Comparison of ENCODE assay signal across 8 cellular contexts in genomic region chr5:373710-374602, GRCh38. TPM values are rescaled to one million over a fixed set of nuclear protein-coding genes. Genes with fewer than 3 reads are reported as not detected.
DNase-seq lines count a peak whose midpoint lies in the region; ATAC-seq and TF ChIP-seq lines count a peak whose summit lies in the region.

No MANE protein-coding gene starts in this region.

- ATAC-seq in HG03139 (IDR thresholded peaks at IDR 0.05; ENCODE audit: unreplicated experiment): peak; percentile 32
- ATAC-seq in RWPE2 (ENCODE audit: low read depth): peak; percentile 18; the same call in 2 of the 3 replicates
- ATAC-seq in HG03045 (IDR thresholded peaks at IDR 0.05; ENCODE audit: unreplicated experiment): no peak

- H3K4me3 ChIP-seq in GM12875 (ENCODE audit: low read depth, low read length): peak overlapping the region; percentile 53
- H3K4me3 ChIP-seq in RWPE2 (ENCODE audit: severe bottlenecking): peak overlapping the region; percentile 30
- H3K4me3 ChIP-seq in hepatocyte: peak overlapping the region; percentile 18

- H3K4me2 ChIP-seq in hepatocyte: peak overlapping the region; percentile 94

- WGBS in hepatocyte (ENCODE audit: low lambda C conversion rate, missing lambda C conversion rate): 22% methylated on average over 22 of the region's 86 CpGs

- H3K9me3 ChIP-seq in RWPE2 (ENCODE audit: severe bottlenecking): no peaks in the 10 kb centered on the region
- H3K9me3 ChIP-seq in hepatocyte (ENCODE audit: low read depth): no peaks in the 10 kb centered on the region

- H3K4me3 Mint-ChIP-seq in activated naive CD8-positive, alpha-beta T cell: peak overlapping the region; percentile 85

- TF ChIP-seq CTCF in GM12875 (IDR thresholded peaks at IDR 0.05; ENCODE audit: borderline replicate concordance, insufficient read depth, low read depth, low read length): no peak
- no peak for TF ChIP-seq CTCF in RWPE2 (IDR thresholded peaks at IDR 0.05; ENCODE audit: poor library complexity, severe bottlenecking)
- no peak for TF ChIP-seq CTCF in hepatocyte (IDR thresholded peaks at IDR 0.05; ENCODE audit: poor library complexity)

- H4K20me1 ChIP-seq in hepatocyte (ENCODE audit: insufficient read depth, poor library complexity, severe bottlenecking): no peaks in the 10 kb centered on the region

- H3K27me3 ChIP-seq in RWPE2 (ENCODE audit: insufficient read depth, poor library complexity, severe bottlenecking): peaks cover 5% of the 10 kb centered on the region
- no peaks in the 10 kb centered on the region for H3K27me3 ChIP-seq in hepatocyte

- peak overlapping the region; percentile 51 for H2AFZ ChIP-seq in hepatocyte

- H3K9me2 ChIP-seq in hepatocyte (replicated peaks; ENCODE audit: insufficient read depth): no peaks in the 10 kb centered on the region

- H3K4me1 ChIP-seq in RWPE2 (ENCODE audit: insufficient read depth, poor library complexity, severe bottlenecking) (peaks cover 2% of the 10 kb centered on the region), hepatocyte (ENCODE audit: insufficient read depth) (peaks cover 27% of the 10 kb centered on the region)

- no peaks in the 10 kb centered on the region for H3K36me3 ChIP-seq in RWPE2 (ENCODE audit: low read depth)
- no peaks in the 10 kb centered on the region for H3K36me3 ChIP-seq in hepatocyte (replicated peaks; ENCODE audit: insufficient read depth, low read depth)

- peaks cover 57% of the 10 kb centered on the region for H3K4me1 Mint-ChIP-seq in activated naive CD8-positive, alpha-beta T cell (ENCODE audit: low read depth)

- H3K27ac ChIP-seq in RWPE2 (ENCODE audit: poor library complexity, severe bottlenecking): no peak overlapping the region
- H3K27ac ChIP-seq in hepatocyte: peak overlapping the region; percentile 84

- no peaks in the 10 kb centered on the region for H3K27me3 Mint-ChIP-seq in activated naive CD8-positive, alpha-beta T cell

- H3K27ac Mint-ChIP-seq in activated naive CD8-positive, alpha-beta T cell: peak overlapping the region; percentile 99

- peaks cover 5% of the 10 kb centered on the region for H3K36me3 Mint-ChIP-seq in activated naive CD8-positive, alpha-beta T cell

- no peaks in the 10 kb centered on the region for H3K79me2 ChIP-seq in hepatocyte

- DNase-seq in RWPE2 (ENCODE audit: low spot score): peak; percentile 56
- peak; percentile 95 for DNase-seq in hepatocyte (ENCODE audit: low spot score)
- DNase-seq in stimulated activated CD4-positive, alpha-beta T cell treated with anti-CD3 and anti-CD28 coated beads, Interleukin-1b, Interleukin-23, amount 100 ng/mL, for 24 hours (ENCODE audit: low read depth in 4 of 4, low spot score in 1 of 4): peak; percentile 57 to 73 (median 66)
- DNase-seq in cerebellar cortex (ENCODE audit: low spot score): no peak

- H3K9me3 Mint-ChIP-seq in activated naive CD8-positive, alpha-beta T cell (ENCODE audit: low read depth): no peaks in the 10 kb centered on the region

RNA-seq across cellular contexts. Expression of gene AHRR, which starts 52.4 kb away (rescaled TPM):
- 1.8 and 2.6 TPM in 2 replicates for total RNA-seq in hepatocyte
- polyA plus RNA-seq in hepatocyte: 1.8 and 2.4 TPM in 2 replicates
